In genomic region chr4:41360214-41360910, GRCh38 we compare ENCODE assay signal across 9 cellular contexts.
DNase-seq lines count a peak whose midpoint lies in the region; ATAC-seq and TF ChIP-seq lines count a peak whose summit lies in the region.
"Had no signal": no experiment of that assay in that cellular context is flagged by ENCODE, and none has a peak within 500 bp of the region (broad histone marks: within the 10 kb centered on the region; RNA-seq: fewer than 3 reads in every experiment).

No MANE protein-coding gene starts in this region.

- peak overlapping the region; percentile 86 for H3K4me3 ChIP-seq in WERI-Rb-1 (ENCODE audit: low read depth, low read length)

- H3K27me3 ChIP-seq in WERI-Rb-1 (ENCODE audit: insufficient read depth, low read depth, severe bottlenecking) = no peaks in the 10 kb centered on the region

- DNase-seq in ELF-1 (ENCODE audit: low read depth, low spot score) (peak; percentile 74), NCI-H1048 (lab: John Stamatoyannopoulos, UW) (peak; percentile 55), WERI-Rb-1 (peak; percentile 87), Right ventricle myocardium inferior (ENCODE audit: missing footprints) (peak; percentile 87), osteocyte (ENCODE audit: extremely low spot score, unreplicated experiment) (no peak)
- DNase-seq in effector memory CD8-positive, alpha-beta T cell = no peak

- peak overlapping the region; percentile 82 for H3K27ac ChIP-seq in WERI-Rb-1

- no peaks in the 10 kb centered on the region for H3K9me3 ChIP-seq in WERI-Rb-1 (ENCODE audit: severe bottlenecking)

- ATAC-seq in Right ventricle myocardium inferior (peak; percentile 88), HG03039 (IDR thresholded peaks at IDR 0.05; ENCODE audit: unreplicated experiment) (no peak), GM18517 (IDR thresholded peaks at IDR 0.05; ENCODE audit: unreplicated experiment) (no peak)
- no peak for ATAC-seq in effector memory CD8-positive, alpha-beta T cell (replicated peaks)

- H3K9me3 Mint-ChIP-seq in osteocyte (ENCODE audit: unreplicated experiment) = no peaks in the 10 kb centered on the region
- peaks cover 0 to 2% of the 10 kb centered on the region in 2 donors for H3K9me3 Mint-ChIP-seq in effector memory CD8-positive, alpha-beta T cell
- H3K9me3 Mint-ChIP-seq: T-helper 1 cell treated with Interleukin-12 subunit alpha and Interleukin-12 subunit beta and Interleukin-4 antibody, amounts not matched to agents 30 μg/mL and 1 μg/mL, for 36 hours had no signal

- TF ChIP-seq CTCF in WERI-Rb-1 (IDR thresholded peaks at IDR 0.05; ENCODE audit: low read depth, low read length) (no peak), osteocyte (IDR thresholded peaks at IDR 0.05) (no peak)

- peak overlapping the region; percentile 69 for H3K4me3 Mint-ChIP-seq in osteocyte (ENCODE audit: unreplicated experiment)
- H3K4me3 Mint-ChIP-seq in effector memory CD8-positive, alpha-beta T cell = no peak overlapping the region
- H3K4me3 Mint-ChIP-seq: T-helper 1 cell treated with Interleukin-12 subunit alpha and Interleukin-12 subunit beta and Interleukin-4 antibody, amounts not matched to agents 30 μg/mL and 1 μg/mL, for 36 hours had no signal

- H3K4me1 Mint-ChIP-seq in osteocyte (ENCODE audit: unreplicated experiment) = peaks cover 5% of the 10 kb centered on the region
- no peaks in the 10 kb centered on the region for H3K4me1 Mint-ChIP-seq in effector memory CD8-positive, alpha-beta T cell (ENCODE audit: low read depth in 2 of 2)

- H3K27ac Mint-ChIP-seq in osteocyte (ENCODE audit: unreplicated experiment) = no peak overlapping the region
- H3K27ac Mint-ChIP-seq in effector memory CD8-positive, alpha-beta T cell = no peak overlapping the region
- H3K27ac Mint-ChIP-seq: T-helper 1 cell treated with Interleukin-12 subunit alpha and Interleukin-12 subunit beta and Interleukin-4 antibody, amounts not matched to agents 30 μg/mL and 1 μg/mL, for 36 hours had no signal

- no peaks in the 10 kb centered on the region for H3K36me3 ChIP-seq in WERI-Rb-1

- no peaks in the 10 kb centered on the region for H3K36me3 Mint-ChIP-seq in osteocyte (ENCODE audit: unreplicated experiment)
- H3K36me3 Mint-ChIP-seq in effector memory CD8-positive, alpha-beta T cell (ENCODE audit: insufficient read depth) = no peaks in the 10 kb centered on the region

- peaks cover 55% of the 10 kb centered on the region for H3K27me3 Mint-ChIP-seq in osteocyte (ENCODE audit: unreplicated experiment)
- H3K27me3 Mint-ChIP-seq in effector memory CD8-positive, alpha-beta T cell = peaks cover 25 to 44% of the 10 kb centered on the region in 2 donors

- intact Hi-C loops in Right ventricle myocardium inferior (cut with DNase I) = loop anchor here (2.0 to 5.0 kb wide), 7 partner anchors 43 to 297 kb away; partner anchors contain the start of gene LIMCH1

Comparison
In these comparisons a context has a peak if more than half of its experiments do, and no peak if none do; other contexts are left out.
1. DNase-seq: peak in ELF-1 (single experiment), NCI-H1048 (single experiment), WERI-Rb-1 (single experiment) and Right ventricle myocardium inferior (single experiment); none in osteocyte (single experiment) and effector memory CD8-positive, alpha-beta T cell (0 of 3).